In the genomic region with DNA sequence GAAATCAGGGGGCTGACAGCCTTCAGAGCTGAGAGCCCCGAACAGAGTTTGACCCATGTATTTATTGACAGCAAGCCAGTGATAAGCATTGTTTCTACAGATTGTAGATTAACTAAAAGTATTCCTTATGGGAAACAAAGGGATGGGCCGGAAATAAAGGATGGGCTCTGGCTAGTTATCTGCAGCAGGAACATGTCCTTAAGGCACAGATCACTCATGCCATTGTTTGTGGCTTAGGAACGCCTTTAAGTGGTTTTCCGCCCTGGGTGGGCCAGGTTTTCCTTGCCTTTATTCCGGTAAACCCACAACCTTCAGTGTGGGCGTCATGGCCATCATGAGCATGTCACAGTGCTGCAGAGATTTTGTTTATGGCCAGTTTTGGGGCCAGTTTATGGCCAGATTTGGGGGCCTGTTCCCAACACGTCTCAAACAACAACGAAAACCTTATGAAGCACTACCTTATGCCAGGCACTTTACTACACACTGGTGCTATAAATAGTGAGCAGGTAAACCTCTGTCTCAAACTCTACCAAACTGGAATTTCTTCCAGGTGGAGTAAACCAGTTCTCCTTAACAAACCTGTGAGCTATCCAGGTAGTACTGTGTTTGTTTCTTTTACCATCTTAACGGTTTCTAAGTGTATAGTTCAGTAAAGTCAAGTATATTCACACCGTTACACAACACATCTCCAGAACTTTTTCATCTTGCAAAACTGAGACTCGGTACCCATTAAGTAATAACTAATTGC, we compare ENCODE assay signal across 1 cellular context.
TF ChIP-seq lines count a peak whose summit lies in the region.

No MANE protein-coding gene starts in this region.

TF ChIP-seq in IMR-90, 13 proteins besides CTCF, POLR2A, EP300 and RAD21:
- TF ChIP-seq CEBPB (IDR thresholded peaks at IDR 0.05; ENCODE audit: low read depth, low read length), result peak; percentile 46
